23 cellular contexts compared by ENCODE assay signal in the genomic region with DNA sequence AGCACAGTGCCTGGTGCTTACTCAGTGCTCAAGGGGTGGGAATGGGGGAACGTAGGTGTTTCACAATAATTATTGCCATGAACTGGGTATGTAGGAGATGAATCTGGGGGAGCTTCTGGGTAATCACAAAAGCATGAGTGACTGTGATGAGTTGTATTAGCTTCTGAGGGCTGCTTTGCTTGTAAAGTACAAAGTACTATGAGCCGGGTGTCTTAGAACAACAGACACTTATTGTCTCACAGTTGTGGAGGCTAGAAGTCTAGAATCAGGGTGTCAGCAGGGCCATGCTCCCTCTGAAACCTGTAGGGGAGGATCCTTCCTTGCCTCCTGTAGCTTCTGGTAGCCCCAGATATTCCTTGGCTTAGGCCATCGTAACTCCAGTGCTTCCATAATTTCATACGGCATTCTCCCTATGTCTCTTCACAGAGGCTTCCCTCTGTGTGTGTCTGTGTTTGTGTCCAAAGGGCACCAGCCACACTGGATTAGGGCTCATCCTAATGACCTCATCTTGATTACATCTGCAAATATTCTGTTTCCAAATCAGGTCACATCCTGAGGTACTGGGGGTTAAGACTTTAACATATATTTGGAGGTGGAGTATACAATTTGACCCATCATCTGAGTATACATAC.
DNase-seq lines count a peak whose midpoint lies in the region; ATAC-seq and TF ChIP-seq lines count a peak whose summit lies in the region.
"Had no signal": no experiment of that assay in that cellular context is flagged by ENCODE, and none has a peak within 500 bp of the region (broad histone marks: within the 10 kb centered on the region; RNA-seq: fewer than 3 reads in every experiment).

No MANE protein-coding gene starts in this region.

- H4K91ac ChIP-seq in trophoblast cell (ENCODE audit: low read depth, low read length) = no peak overlapping the region

- peak overlapping the region; percentile 29 for H4K8ac ChIP-seq in trophoblast cell (ENCODE audit: low read depth, low read length)

- H3K9me3 ChIP-seq in Caco-2 = no peaks in the 10 kb centered on the region; the same call in 1 of the 2 replicates
- H3K9me3 ChIP-seq in gastroesophageal sphincter = no peaks in the 10 kb centered on the region
- peaks cover under 1% of the 10 kb centered on the region for H3K9me3 ChIP-seq in trophoblast cell (ENCODE audit: insufficient read depth, low read depth, low read length)
- H3K9me3 ChIP-seq: vagina had no signal

- H2AK5ac ChIP-seq in trophoblast cell (ENCODE audit: low read length) = no peak overlapping the region

- H3K36me3 Mint-ChIP-seq in Caco-2 (ENCODE audit: insufficient read depth, unreplicated experiment) (peaks cover 66% of the 10 kb centered on the region), WTC11 (peaks cover 7% of the 10 kb centered on the region)

- H3K79me2 ChIP-seq in trophoblast cell (ENCODE audit: control insufficient read depth, insufficient read depth, low read length, poor library complexity) = peaks cover 11% of the 10 kb centered on the region

- no peak for TF ChIP-seq POLR2A in gastroesophageal sphincter (IDR thresholded peaks at IDR 0.05)

- no peak overlapping the region for H2BK120ac ChIP-seq in trophoblast cell (ENCODE audit: insufficient read depth, low read length, poor library complexity)

- DNase-seq in Caco-2 (peak; percentile 57 to 60), WTC11 (ENCODE audit: low spot score) (no peak), trophoblast cell (no peak), NCI-H187 (lab: John Stamatoyannopoulos, UW) (no peak), NCI-H128 (lab: John Stamatoyannopoulos, UW; ENCODE audit: unreplicated experiment) (no peak), NCI-H1092 (lab: John Stamatoyannopoulos, UW) (no peak), CD1c-positive myeloid dendritic cell (ENCODE audit: extremely low spot score) (no peak)
- DNase-seq: activated T-cell treated with anti-CD3 and anti-CD28 coated beads, Interleukin-2, amount 50 U/mL, for 72 hours; CD8-positive, alpha-beta memory T cell; DND-41; dorsolateral prefrontal cortex; H7; KBM-7; mesendoderm; NCI-H1048; NCI-H2171 treated with DMSO at 0.1 percent for 48 hours; PC-9; retina; stimulated activated naive B cell treated with anti-CD40 and anti-IgM and Interleukin-4, amounts not matched to agents 10 μg/mL and 1 μg/mL and 100 μg/mL, for 72 hours had no signal

- CTCF ChIA-PET in Caco-2 (lab: Charles Lee) (no interaction called here), WTC11 (lab: Charles Lee) (no interaction called here)

- H3K36me3 ChIP-seq in Caco-2 (ENCODE audit: control insufficient read depth, insufficient read depth, low read length) (no peaks in the 10 kb centered on the region), gastroesophageal sphincter (peaks cover 0 to 35% of the 10 kb centered on the region in 2 donors), trophoblast cell (ENCODE audit: control insufficient read depth in 1 of 2, insufficient read depth in 2 of 2, low read length in 2 of 2) (peaks cover 12 to 20% of the 10 kb centered on the region in 2 experiments)
- H3K36me3 ChIP-seq: vagina had no signal

- no peak overlapping the region for H3K4me2 ChIP-seq in trophoblast cell (ENCODE audit: low read length)
- H3K4me2 ChIP-seq: PC-9 had no signal

- no peak overlapping the region for H2AFZ ChIP-seq in trophoblast cell (ENCODE audit: insufficient read depth, low read length, poor library complexity)
- H2AFZ ChIP-seq: PC-9 had no signal

- no peak overlapping the region for H2BK5ac ChIP-seq in trophoblast cell (ENCODE audit: low read depth, low read length, poor library complexity)

- intact Hi-C loops in Caco-2 (cut with micrococcal nuclease; ENCODE audit: unreplicated experiment) = loop anchor here (1.0 to 2.0 kb wide), 3 partner anchors 10 to 39 kb away; no protein-coding TSS in a partner anchor

- no peak overlapping the region for H3K9ac ChIP-seq in trophoblast cell (ENCODE audit: low read length)

- peak overlapping the region; percentile 82 for H3K4ac ChIP-seq in trophoblast cell (ENCODE audit: low read depth, low read length)

- H3K27me3 Mint-ChIP-seq in Caco-2 (ENCODE audit: insufficient read depth, unreplicated experiment) (no peaks in the 10 kb centered on the region), WTC11 (ENCODE audit: low read depth) (no peaks in the 10 kb centered on the region)
- H3K27me3 Mint-ChIP-seq: activated naive CD4-positive, alpha-beta T cell treated with anti-CD3 and anti-CD28 coated beads, Interleukin-2, amount 50 U/mL, for 24 hours had no signal

- peaks cover 52% of the 10 kb centered on the region for H3K4me1 Mint-ChIP-seq in Caco-2 (ENCODE audit: low read depth, unreplicated experiment)
- peaks cover 12% of the 10 kb centered on the region for H3K4me1 Mint-ChIP-seq in WTC11
- H3K4me1 Mint-ChIP-seq: CD8-positive, alpha-beta memory T cell had no signal

- H3K23ac ChIP-seq in trophoblast cell (ENCODE audit: low read length) = no peak overlapping the region

- H4K12ac ChIP-seq in trophoblast cell (ENCODE audit: low read depth, low read length) = no peak overlapping the region

- no peak for TF ChIP-seq EP300 in gastroesophageal sphincter (IDR thresholded peaks at IDR 0.05)

- H3K27ac ChIP-seq in gastroesophageal sphincter = peak overlapping the region; percentile 57 to 89 (median 71)
- no peak overlapping the region for H3K27ac ChIP-seq in trophoblast cell (ENCODE audit: low read depth, low read length)
- H3K27ac ChIP-seq: PC-9, vagina had no signal

- H3K4me3 ChIP-seq in Caco-2 (ENCODE audit: low read depth, low read length) (peak overlapping the region; percentile 24), gastroesophageal sphincter (no peak overlapping the region), trophoblast cell (ENCODE audit: low read depth, low read length) (no peak overlapping the region)
- H3K4me3 ChIP-seq: dorsolateral prefrontal cortex, PC-9, vagina had no signal

- TF ChIP-seq CTCF in Caco-2 (IDR thresholded peaks at IDR 0.05; ENCODE audit: insufficient read depth in 1 of 2, low read depth in 1 of 2, low read length in 1 of 2, severe bottlenecking in 1 of 2, unreplicated experiment in 1 of 2) = no peak
- TF ChIP-seq CTCF in WTC11 (IDR thresholded peaks at IDR 0.05) = no peak
- TF ChIP-seq CTCF in gastroesophageal sphincter (IDR thresholded peaks at IDR 0.05) = no peak

- POLR2A ChIA-PET in Caco-2 (lab: Charles Lee) = interaction anchor here (0.6 kb wide), 1 partner anchor 12 kb away, joined by 3 read pairs; no protein-coding TSS in a partner anchor
- POLR2A ChIA-PET in WTC11 (lab: Charles Lee) = interaction anchor here (0.7 kb wide), 1 partner anchor 91 kb away, joined by 3 read pairs; no protein-coding TSS in a partner anchor

- BruUV-seq in Caco-2 (replicated peaks; lab: Mats Ljungman, UMichigan) = TSS peak; percentile 92

- ATAC-seq in WTC11 (no peak), gastroesophageal sphincter (no peak)
- ATAC-seq: activated T-cell treated with anti-CD3 and anti-CD28 coated beads, Interleukin-2, amount 50 U/mL, for 72 hours; stimulated activated naive B cell treated with anti-CD40 and anti-IgM and Interleukin-4, amounts not matched to agents 10 μg/mL and 1 μg/mL and 100 μg/mL, for 72 hours had no signal

- H3K27ac Mint-ChIP-seq in Caco-2 (ENCODE audit: unreplicated experiment) (peak overlapping the region; percentile 87), WTC11 (peak overlapping the region; percentile 54; the same call in 1 of the 2 replicates)
- H3K27ac Mint-ChIP-seq: activated naive CD4-positive, alpha-beta T cell treated with anti-CD3 and anti-CD28 coated beads, Interleukin-2, amount 50 U/mL, for 24 hours; stimulated activated naive B cell treated with anti-CD40 and anti-IgM and Interleukin-4, amounts not matched to agents 10 μg/mL and 1 μg/mL and 100 μg/mL, for 72 hours had no signal

- no peaks in the 10 kb centered on the region for H3K27me3 ChIP-seq in Caco-2 (replicated peaks; ENCODE audit: control insufficient read depth, insufficient read depth, low read length)
- no peaks in the 10 kb centered on the region for H3K27me3 ChIP-seq in gastroesophageal sphincter
- H3K27me3 ChIP-seq in trophoblast cell (ENCODE audit: insufficient read depth, low read length) = no peaks in the 10 kb centered on the region
- H3K27me3 ChIP-seq: dorsolateral prefrontal cortex, vagina had no signal

- peak overlapping the region; percentile 45 for H2BK12ac ChIP-seq in trophoblast cell (ENCODE audit: low read length)

- H3K14ac ChIP-seq in trophoblast cell (ENCODE audit: low read length) = peak overlapping the region; percentile 50

- 68 to 91% methylated on average over 2 to 4 of the region's 4 CpGs for WGBS in gastroesophageal sphincter (ENCODE audit: low coverage in 1 of 2), 2 donors
- WGBS in trophoblast cell (ENCODE audit: extremely low coverage, insufficient coverage, insufficient read length) = no CpG with 5 or more reads among the region's 4 CpGs

- peak overlapping the region; percentile 76 for H3K18ac ChIP-seq in trophoblast cell (ENCODE audit: low read length)

- H3K4me1 ChIP-seq in Caco-2 (peaks cover 57% of the 10 kb centered on the region), gastroesophageal sphincter (peaks cover 32 to 92% (median 54%) of the 10 kb centered on the region in 3 donors), trophoblast cell (ENCODE audit: control insufficient read depth in 1 of 2, insufficient read depth in 2 of 2, low read length in 2 of 2) (peaks cover 23 to 26% of the 10 kb centered on the region in 2 experiments)

- H3K79me1 ChIP-seq in trophoblast cell (ENCODE audit: low read length) = peaks cover 14% of the 10 kb centered on the region

- H3K9me3 Mint-ChIP-seq in Caco-2 (ENCODE audit: unreplicated experiment) (peaks cover 7% of the 10 kb centered on the region), WTC11 (peaks cover 6% of the 10 kb centered on the region)
- H3K9me3 Mint-ChIP-seq: neural crest cell had no signal

- H3K4me3 Mint-ChIP-seq in Caco-2 (ENCODE audit: unreplicated experiment) = peak overlapping the region; percentile 56
- no peak overlapping the region for H3K4me3 Mint-ChIP-seq in WTC11
- H3K4me3 Mint-ChIP-seq: activated naive CD4-positive, alpha-beta T cell treated with anti-CD3 and anti-CD28 coated beads, Interleukin-2, amount 50 U/mL, for 24 hours; activated T-cell treated with anti-CD3 and anti-CD28 coated beads, Interleukin-2, amount 50 U/mL, for 72 hours; CD8-positive, alpha-beta memory T cell; neural crest cell; stimulated activated naive B cell treated with anti-CD40 and anti-IgM and Interleukin-4, amounts not matched to agents 10 μg/mL and 1 μg/mL and 100 μg/mL, for 72 hours had no signal

TF ChIP-seq in WTC11, 78 proteins besides CTCF, POLR2A, EP300 and RAD21 (continues in another document):
- no peak for TF ChIP-seq NFYB (CRISPR knock-in tag; conservative IDR thresholded peaks at IDR 0.05; ENCODE audit: low read depth)

Comparison
In these comparisons a context has a peak if more than half of its experiments do, and no peak if none do; other contexts are left out.
1. DNase-seq: peak in Caco-2 (2 of 2); none in WTC11 (single experiment), trophoblast cell (0 of 2), NCI-H187 (0 of 2), NCI-H128 (single experiment), NCI-H1092 (single experiment) and CD1c-positive myeloid dendritic cell (single experiment).